In genomic region chr14:26191123-26191522, GRCh38 we compare ENCODE assay signal across 14 cellular contexts.
A peak's percentile ranks its signal among the peaks of the same experiment; 100 is the strongest.
DNase-seq lines count a peak whose midpoint lies in the region; ATAC-seq and TF ChIP-seq lines count a peak whose summit lies in the region.
"Had no signal": no experiment of that assay in that cellular context is flagged by ENCODE, and none has a peak within 500 bp of the region (broad histone marks: within the 10 kb centered on the region; RNA-seq: fewer than 3 reads in every experiment).

No MANE protein-coding gene starts in this region.

- DNase-seq in Daoy (ENCODE audit: low read depth) (peak; percentile 17), HT1080 (ENCODE audit: low read depth) (peak; percentile 21), lung microvascular endothelial cell (ENCODE audit: low read depth in 2 of 2) (peak; percentile 4 to 28), AG20443 (ENCODE audit: low spot score) (no peak), NCI-H1105 (lab: John Stamatoyannopoulos, UW) (no peak)
- DNase-seq: activated CD4-positive, alpha-beta T cell treated with anti-CD3 and anti-CD28 coated beads for 1 hour; activated naive CD8-positive, alpha-beta T cell treated with anti-CD3 and anti-CD28 coated beads, Interleukin-2, amount 10 ng/mL, durations not matched to agents 7 days and 5 days; effector CD8-positive, alpha-beta T cell; natural killer cell; T-helper 9 cell had no signal

- no peak for ATAC-seq in GM21529 (IDR thresholded peaks at IDR 0.05; ENCODE audit: unreplicated experiment)
- ATAC-seq: natural killer cell had no signal

- H3K27ac Mint-ChIP-seq in brain = no peak overlapping the region
- H3K27ac Mint-ChIP-seq: activated naive CD8-positive, alpha-beta T cell treated with anti-CD3 and anti-CD28 coated beads, Interleukin-2, amount 10 ng/mL, durations not matched to agents 7 days and 5 days; activated T-helper 1 cell treated with anti-CD3 and anti-CD28 coated beads, Interleukin-12 subunit alpha, Interleukin-12 subunit beta, Interleukin-2, Interleukin-4 antibody, amounts not matched to agents 30 ng/mL and 10 ng/mL and 1 ng/mL, durations not matched to agents 14 hours and 24 hours and 36 hours; memory B cell; natural killer cell had no signal

- H3K27me3 Mint-ChIP-seq in brain = peaks cover 4% of the 10 kb centered on the region
- H3K27me3 Mint-ChIP-seq: activated naive CD8-positive, alpha-beta T cell treated with anti-CD3 and anti-CD28 coated beads, Interleukin-2, amount 10 ng/mL, durations not matched to agents 7 days and 5 days; memory B cell had no signal

- peak; percentile 16 to 32 for TF ChIP-seq CTCF in brain (conservative IDR thresholded peaks at IDR 0.05)

- H3K4me1 Mint-ChIP-seq in brain = no peaks in the 10 kb centered on the region
- H3K4me1 Mint-ChIP-seq: activated naive CD8-positive, alpha-beta T cell treated with anti-CD3 and anti-CD28 coated beads, Interleukin-2, amount 10 ng/mL, durations not matched to agents 7 days and 5 days; memory B cell; natural killer cell had no signal

- peaks cover 0 to 11% (median 5%) of the 10 kb centered on the region in 5 experiments for H3K9me3 Mint-ChIP-seq in brain

- H3K36me3 Mint-ChIP-seq in brain = no peaks in the 10 kb centered on the region
- H3K36me3 Mint-ChIP-seq: activated naive CD8-positive, alpha-beta T cell treated with anti-CD3 and anti-CD28 coated beads, Interleukin-2, amount 10 ng/mL, durations not matched to agents 7 days and 5 days; memory B cell; natural killer cell had no signal

- H3K4me3 Mint-ChIP-seq in brain = no peak overlapping the region
- H3K4me3 Mint-ChIP-seq: activated naive CD8-positive, alpha-beta T cell treated with anti-CD3 and anti-CD28 coated beads, Interleukin-2, amount 10 ng/mL, durations not matched to agents 7 days and 5 days; activated T-helper 1 cell treated with anti-CD3 and anti-CD28 coated beads, Interleukin-12 subunit alpha, Interleukin-12 subunit beta, Interleukin-2, Interleukin-4 antibody, amounts not matched to agents 30 ng/mL and 10 ng/mL and 1 ng/mL, durations not matched to agents 14 hours and 24 hours and 36 hours; memory B cell; natural killer cell had no signal

Comparison
In these comparisons a context has a peak if more than half of its experiments do, and no peak if none do; other contexts are left out.
1. DNase-seq: peak in Daoy (single experiment), HT1080 (single experiment) and lung microvascular endothelial cell (2 of 2); none in AG20443 (single experiment) and NCI-H1105 (single experiment).